Comparison of ENCODE assay signal across 8 cellular contexts in genomic region chr1:46401964-46402626, GRCh38. TPM values are rescaled to one million over a fixed set of nuclear protein-coding genes. Genes with fewer than 3 reads are reported as not detected.
DNase-seq lines count a peak whose midpoint lies in the region; ATAC-seq and FAIRE-seq lines count a peak whose summit lies in the region.

No MANE protein-coding gene starts in this region.

- H3K27me3 Mint-ChIP-seq in T-helper 17 cell: peaks cover 2% of the 10 kb centered on the region

- ATAC-seq in HG03354 (IDR thresholded peaks at IDR 0.05; ENCODE audit: poor library complexity, severe bottlenecking, unreplicated experiment): no peak
- no peak for ATAC-seq in T-helper 17 cell

- H3K36me3 Mint-ChIP-seq in T-helper 17 cell (ENCODE audit: low read depth): peaks cover 8% of the 10 kb centered on the region

- no peak for FAIRE-seq in GM19239 (lab: Jason Lieb, UNC)

- no peak overlapping the region for H3K4me3 Mint-ChIP-seq in T-helper 17 cell

- H3K27ac Mint-ChIP-seq in T-helper 17 cell: no peak overlapping the region

- no peaks in the 10 kb centered on the region for H3K9me3 ChIP-seq in T-helper 17 cell (ENCODE audit: control insufficient read depth, low read length, poor library complexity, severe bottlenecking)

- H3K4me1 Mint-ChIP-seq in T-helper 17 cell: peaks cover 7% of the 10 kb centered on the region

- DNase-seq in ELF-1 (ENCODE audit: low read depth, low spot score) (peak; percentile 77), NCI-H446 treated with DMSO at 0.1 percent for 48 hours (lab: John Stamatoyannopoulos, UW) (peak; percentile 92), dedifferentiated amniotic fluid mesenchymal stem cell (ENCODE audit: extremely low spot score) (peak; percentile 84), medulla oblongata (ENCODE audit: extremely low spot score) (peak; percentile 96), T-helper 17 cell (no peak), GM19239 (ENCODE audit: insufficient read length, low spot score) (no peak)
- no peak for DNase-seq in activated T-cell treated with anti-CD3 and anti-CD28 coated beads, Interleukin-2, amount 50 U/mL, for 48 hours

RNA-seq across cellular contexts. Expression of gene FAAH, which starts 8.0 kb away (rescaled TPM):
- total RNA-seq in T-helper 17 cell: 1 to 10 TPM; 6.5 to 9.4 TPM

Comparison
In these comparisons a context has a peak if more than half of its experiments do, and no peak if none do; other contexts are left out.
1. DNase-seq: peak in ELF-1 (single experiment), NCI-H446 treated with DMSO at 0.1 percent for 48 hours (single experiment), dedifferentiated amniotic fluid mesenchymal stem cell (single experiment) and medulla oblongata (single experiment); none in T-helper 17 cell (0 of 3), GM19239 (single experiment) and activated T-cell treated with anti-CD3 and anti-CD28 coated beads, Interleukin-2, amount 50 U/mL, for 48 hours (0 of 2).